In the genomic region with DNA sequence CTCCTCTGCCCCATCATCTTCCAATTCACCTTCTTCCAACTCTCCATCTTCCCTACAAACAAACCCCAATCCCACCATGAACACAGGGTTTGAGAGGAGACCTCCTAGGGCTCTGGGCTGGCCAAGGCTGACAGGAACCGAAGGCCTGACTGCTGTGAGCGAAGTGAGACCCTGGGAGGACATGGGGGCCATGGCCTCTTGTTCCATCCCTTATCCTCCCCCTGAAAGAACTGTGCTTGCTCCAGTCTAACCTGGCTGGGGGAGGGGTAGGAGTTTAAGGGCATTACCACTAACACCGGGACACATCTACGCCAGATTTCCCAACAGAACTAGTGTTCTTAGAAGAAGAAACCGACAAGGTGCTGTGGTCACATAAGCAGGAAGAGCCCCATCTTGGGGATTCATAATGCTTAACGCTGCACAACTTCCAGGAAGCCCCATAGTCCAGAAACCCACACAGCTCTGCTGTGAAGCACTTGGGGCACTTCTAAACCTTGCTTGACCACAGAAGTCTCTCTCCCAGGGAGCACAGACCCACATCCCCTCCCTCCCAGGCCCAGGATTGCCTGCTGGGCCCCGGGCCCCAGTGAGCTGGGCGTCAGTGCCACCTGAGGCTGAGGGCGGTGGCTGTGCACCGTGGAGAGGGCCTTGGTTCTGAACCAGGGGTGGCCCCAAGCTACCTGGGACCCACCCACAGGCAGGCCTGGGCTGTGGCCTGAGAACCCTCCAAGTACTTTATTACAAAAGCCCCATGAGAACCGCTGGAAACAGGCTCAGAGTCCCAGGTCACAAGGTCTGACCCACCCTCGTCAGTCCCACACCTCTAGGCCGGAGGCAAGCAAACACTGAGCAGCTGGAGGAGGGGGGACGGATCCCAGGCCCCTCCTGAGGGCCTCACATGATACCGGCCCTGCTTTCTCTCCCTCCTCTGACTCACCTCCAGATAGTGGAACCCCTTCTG, we compare ENCODE assay signal across 1 cellular context.
TF ChIP-seq lines count a peak whose summit lies in the region.

No MANE protein-coding gene starts in this region.

TF ChIP-seq in GM12878, 131 proteins besides CTCF, POLR2A, EP300 and RAD21:
- TF ChIP-seq MTA3 (IDR thresholded peaks at IDR 0.05; ENCODE audit: borderline replicate concordance, low read length) = 0 out of 2 replicates have a peak, but pooled peaks have one; percentile 28
- TF ChIP-seq ZNF207 (IDR thresholded peaks at IDR 0.05; ENCODE audit: borderline replicate concordance) = no peak
- 0 out of 2 replicates have a peak, but pooled peaks have one; percentile 47 for TF ChIP-seq YY1 (IDR thresholded peaks at IDR 0.05; ENCODE audit: low read depth, low read length)
- TF ChIP-seq RFX5 (IDR thresholded peaks at IDR 0.05; ENCODE audit: low read depth, low read length) = no peak
- TF ChIP-seq SMARCA5 (IDR thresholded peaks at IDR 0.05) = no peak
- no peak for TF ChIP-seq SREBF1 (IDR thresholded peaks at IDR 0.05; ENCODE audit: low read length)
- TF ChIP-seq DPF2 (IDR thresholded peaks at IDR 0.05) = no peak
- peak in 1 of 2 experiments; percentile 62; a peak in 1 of 4 replicates for TF ChIP-seq ETV6 (conservative IDR thresholded peaks at IDR 0.05 in 1 of 2, IDR thresholded peaks at IDR 0.05 in 1 of 2; ENCODE audit: borderline replicate concordance in 1 of 2, low read depth in 1 of 2)
- 0 out of 2 replicates have a peak, but pooled peaks have one; percentile 36 for TF ChIP-seq EED (IDR thresholded peaks at IDR 0.05; ENCODE audit: low read depth)
- no peak for TF ChIP-seq SIN3A (IDR thresholded peaks at IDR 0.05; ENCODE audit: low read depth, low read length)
- TF ChIP-seq RUNX3 (IDR thresholded peaks at IDR 0.05; ENCODE audit: low read length) = peak; percentile 78
- TF ChIP-seq TAF1 (IDR thresholded peaks at IDR 0.05; ENCODE audit: borderline replicate concordance, low read depth, low read length) = 0 out of 2 replicates have a peak, but pooled peaks have one; percentile 13
TF ChIP-seq in GM12878: peak in this region for 6.
